10 cellular contexts compared by ENCODE assay signal in genomic region chr2:172985139-172985874, GRCh38.
A peak's percentile ranks its signal among the peaks of the same experiment; 100 is the strongest.
DNase-seq lines count a peak whose midpoint lies in the region; ATAC-seq and TF ChIP-seq lines count a peak whose summit lies in the region.
"Had no signal": no experiment of that assay in that cellular context is flagged by ENCODE, and none has a peak within 500 bp of the region (broad histone marks: within the 10 kb centered on the region; RNA-seq: fewer than 3 reads in every experiment).

No MANE protein-coding gene starts in this region.

- H3K9me3 ChIP-seq in GM23248 (ENCODE audit: low read depth), result no peaks in the 10 kb centered on the region

- peak; percentile 88 for DNase-seq in GM23248
- DNase-seq in NCI-H226, result peak; percentile 71
- peak; percentile 29 for DNase-seq in retinal pigment epithelial cell (ENCODE audit: low read depth)
- DNase-seq in type B pancreatic cell (ENCODE audit: extremely low spot score, unreplicated experiment), result no peak

- H3K79me2 ChIP-seq in GM23248 (ENCODE audit: insufficient read depth), result no peaks in the 10 kb centered on the region

- H3K4me1 ChIP-seq in GM23248 (ENCODE audit: insufficient read depth), result peaks cover 11% of the 10 kb centered on the region

- H3K4me3 ChIP-seq in GM23248 (peak overlapping the region; percentile 47), retinal pigment epithelial cell (ENCODE audit: low read length) (no peak overlapping the region)
- H3K4me3 ChIP-seq: K562, smooth muscle cell had no signal

- H2AFZ ChIP-seq in GM23248, result no peak overlapping the region

- H3K27ac ChIP-seq in GM23248, result peak overlapping the region; percentile 34; the same call in 1 of the 2 replicates

- H3K4me3 Mint-ChIP-seq in dendritic cell treated with granulocyte-macrophage colony-stimulating factor and Interleukin-4, amounts not matched to agents 40 ng/mL and 50 ng/mL, for 4 days, result no peak overlapping the region
- no peak overlapping the region for H3K4me3 Mint-ChIP-seq in type B pancreatic cell

- peaks cover 14% of the 10 kb centered on the region for H3K4me1 Mint-ChIP-seq in dendritic cell treated with granulocyte-macrophage colony-stimulating factor and Interleukin-4, amounts not matched to agents 40 ng/mL and 50 ng/mL, for 4 days (ENCODE audit: low read depth)
- H3K4me1 Mint-ChIP-seq in type B pancreatic cell (ENCODE audit: unreplicated experiment), result peaks cover 19% of the 10 kb centered on the region

- no peaks in the 10 kb centered on the region for H3K9me3 Mint-ChIP-seq in dendritic cell treated with granulocyte-macrophage colony-stimulating factor and Interleukin-4, amounts not matched to agents 40 ng/mL and 50 ng/mL, for 4 days
- no peaks in the 10 kb centered on the region for H3K9me3 Mint-ChIP-seq in type B pancreatic cell

- intact Hi-C loops in dendritic cell treated with granulocyte-macrophage colony-stimulating factor and Interleukin-4, amounts not matched to agents 40 ng/mL and 50 ng/mL, for 4 days (cut with micrococcal nuclease), result no loop called here

- H3K27me3 Mint-ChIP-seq in dendritic cell treated with granulocyte-macrophage colony-stimulating factor and Interleukin-4, amounts not matched to agents 40 ng/mL and 50 ng/mL, for 4 days, result no peaks in the 10 kb centered on the region
- H3K27me3 Mint-ChIP-seq in type B pancreatic cell, result no peaks in the 10 kb centered on the region

- peak overlapping the region; percentile 22 for H3K27ac Mint-ChIP-seq in dendritic cell treated with granulocyte-macrophage colony-stimulating factor and Interleukin-4, amounts not matched to agents 40 ng/mL and 50 ng/mL, for 4 days
- no peak overlapping the region for H3K27ac Mint-ChIP-seq in type B pancreatic cell

- in situ Hi-C loops in GM23248 (cut with MboI), result no loop called here

- no peak for TF ChIP-seq CTCF in retinal pigment epithelial cell (conservative IDR thresholded peaks at IDR 0.05; ENCODE audit: low read depth, low read length)
- TF ChIP-seq CTCF in type B pancreatic cell (conservative IDR thresholded peaks at IDR 0.05), result no peak

- peak overlapping the region; percentile 66 for H3K4me2 ChIP-seq in GM23248 (ENCODE audit: unreplicated experiment)
- H3K4me2 ChIP-seq: smooth muscle cell had no signal

- 14 to 17% methylated on average over 12 of the region's 12 CpGs for WGBS in GM23248 (ENCODE audit: low coverage in 1 of 2, low lambda C conversion rate in 2 of 2, missing lambda C conversion rate in 2 of 2), 2 experiments

- H3K27me3 ChIP-seq in GM23248 (replicated peaks; ENCODE audit: insufficient read depth), result no peaks in the 10 kb centered on the region

- H3K9me2 ChIP-seq in GM23248 (ENCODE audit: insufficient read depth), result no peaks in the 10 kb centered on the region

- H4K20me1 ChIP-seq in GM23248 (ENCODE audit: insufficient read depth), result no peaks in the 10 kb centered on the region

- H3K9ac ChIP-seq in GM23248, result 0 out of 2 replicates have a peak overlapping the region, but pooled peaks have one; percentile 9

- H3K36me3 Mint-ChIP-seq in dendritic cell treated with granulocyte-macrophage colony-stimulating factor and Interleukin-4, amounts not matched to agents 40 ng/mL and 50 ng/mL, for 4 days (ENCODE audit: low read depth), result no peaks in the 10 kb centered on the region
- no peaks in the 10 kb centered on the region for H3K36me3 Mint-ChIP-seq in type B pancreatic cell

- H3F3A ChIP-seq in GM23248 (ENCODE audit: insufficient read depth), result peaks cover 13% of the 10 kb centered on the region

- H3K36me3 ChIP-seq in GM23248 (ENCODE audit: low read depth), result no peaks in the 10 kb centered on the region

- ATAC-seq in HG02798 (IDR thresholded peaks at IDR 0.05; ENCODE audit: poor library complexity, unreplicated experiment), result no peak
- ATAC-seq in HG03139 (IDR thresholded peaks at IDR 0.05; ENCODE audit: unreplicated experiment), result no peak
- ATAC-seq in GM21786 (IDR thresholded peaks at IDR 0.05; ENCODE audit: unreplicated experiment), result no peak
- ATAC-seq: K562 had no signal
